ENCODE assay signal across 28 cellular contexts in genomic region chr16:11126389-11127072, GRCh38.
A peak's percentile ranks its signal among the peaks of the same experiment; 100 is the strongest.
DNase-seq lines count a peak whose midpoint lies in the region; ATAC-seq and TF ChIP-seq lines count a peak whose summit lies in the region.
"Had no signal": no experiment of that assay in that cellular context is flagged by ENCODE, and none has a peak within 500 bp of the region (broad histone marks: within the 10 kb centered on the region; RNA-seq: fewer than 3 reads in every experiment).

No MANE protein-coding gene starts in this region.

- intact Hi-C loops in dendritic cell treated with granulocyte-macrophage colony-stimulating factor and Interleukin-4, amounts not matched to agents 40 ng/mL and 50 ng/mL, for 4 days (cut with micrococcal nuclease): no loop called here

- H3K27ac Mint-ChIP-seq in activated naive CD8-positive, alpha-beta T cell treated with anti-CD3 and anti-CD28 coated beads, Interleukin-2, amount 10 ng/mL, durations not matched to agents 7 days and 5 days: peak overlapping the region; percentile 43
- no peak overlapping the region for H3K27ac Mint-ChIP-seq in activated naive CD8-positive, alpha-beta T cell treated with anti-CD3 and anti-CD28 coated beads for 36 hours
- H3K27ac Mint-ChIP-seq in dendritic cell treated with granulocyte-macrophage colony-stimulating factor and Interleukin-4, amounts not matched to agents 40 ng/mL and 50 ng/mL, for 4 days: peak overlapping the region; percentile 84
- H3K27ac Mint-ChIP-seq in stimulated activated memory B cell treated with anti-CD40 and anti-IgM and Interleukin-4, amounts not matched to agents 10 μg/mL and 1 μg/mL and 100 μg/mL, for 72 hours: peak overlapping the region; percentile 69
- H3K27ac Mint-ChIP-seq in HFFc6: no peak overlapping the region
- H3K27ac Mint-ChIP-seq: activated B cell treated with CpG ODN at 0.5 μM for 24 hours, B cell had no signal

- peaks cover 43% of the 10 kb centered on the region for H3K36me3 Mint-ChIP-seq in activated naive CD8-positive, alpha-beta T cell treated with anti-CD3 and anti-CD28 coated beads, Interleukin-2, amount 10 ng/mL, durations not matched to agents 7 days and 5 days
- peaks cover 10% of the 10 kb centered on the region for H3K36me3 Mint-ChIP-seq in activated naive CD8-positive, alpha-beta T cell treated with anti-CD3 and anti-CD28 coated beads for 36 hours
- peaks cover 66% of the 10 kb centered on the region for H3K36me3 Mint-ChIP-seq in dendritic cell treated with granulocyte-macrophage colony-stimulating factor and Interleukin-4, amounts not matched to agents 40 ng/mL and 50 ng/mL, for 4 days (ENCODE audit: low read depth)
- peaks cover 90% of the 10 kb centered on the region for H3K36me3 Mint-ChIP-seq in stimulated activated memory B cell treated with anti-CD40 and anti-IgM and Interleukin-4, amounts not matched to agents 10 μg/mL and 1 μg/mL and 100 μg/mL, for 72 hours
- peaks cover 28% of the 10 kb centered on the region; the same call in 1 of the 2 replicates for H3K36me3 Mint-ChIP-seq in HFFc6 (ENCODE audit: low read depth)

- no peaks in the 10 kb centered on the region for H3K9me3 Mint-ChIP-seq in activated naive CD8-positive, alpha-beta T cell treated with anti-CD3 and anti-CD28 coated beads, Interleukin-2, amount 10 ng/mL, durations not matched to agents 7 days and 5 days
- H3K9me3 Mint-ChIP-seq in activated naive CD8-positive, alpha-beta T cell treated with anti-CD3 and anti-CD28 coated beads for 36 hours: no peaks in the 10 kb centered on the region
- no peaks in the 10 kb centered on the region for H3K9me3 Mint-ChIP-seq in dendritic cell treated with granulocyte-macrophage colony-stimulating factor and Interleukin-4, amounts not matched to agents 40 ng/mL and 50 ng/mL, for 4 days
- no peaks in the 10 kb centered on the region for H3K9me3 Mint-ChIP-seq in stimulated activated memory B cell treated with anti-CD40 and anti-IgM and Interleukin-4, amounts not matched to agents 10 μg/mL and 1 μg/mL and 100 μg/mL, for 72 hours
- H3K9me3 Mint-ChIP-seq in HFFc6: no peaks in the 10 kb centered on the region
- H3K9me3 Mint-ChIP-seq: activated B cell treated with CpG ODN at 0.5 μM for 24 hours; central memory CD8-positive, alpha-beta T cell had no signal

- peaks cover 57% of the 10 kb centered on the region for H3K4me1 Mint-ChIP-seq in activated naive CD8-positive, alpha-beta T cell treated with anti-CD3 and anti-CD28 coated beads, Interleukin-2, amount 10 ng/mL, durations not matched to agents 7 days and 5 days
- peaks cover 29% of the 10 kb centered on the region for H3K4me1 Mint-ChIP-seq in activated naive CD8-positive, alpha-beta T cell treated with anti-CD3 and anti-CD28 coated beads for 36 hours
- peaks cover 97% of the 10 kb centered on the region for H3K4me1 Mint-ChIP-seq in dendritic cell treated with granulocyte-macrophage colony-stimulating factor and Interleukin-4, amounts not matched to agents 40 ng/mL and 50 ng/mL, for 4 days (ENCODE audit: low read depth)
- peaks cover 52% of the 10 kb centered on the region for H3K4me1 Mint-ChIP-seq in stimulated activated memory B cell treated with anti-CD40 and anti-IgM and Interleukin-4, amounts not matched to agents 10 μg/mL and 1 μg/mL and 100 μg/mL, for 72 hours
- peaks cover 27% of the 10 kb centered on the region for H3K4me1 Mint-ChIP-seq in HFFc6 (ENCODE audit: low read depth)
- H3K4me1 Mint-ChIP-seq: activated B cell treated with CpG ODN at 0.5 μM for 24 hours had no signal

- no peak for DNase-seq in activated naive CD8-positive, alpha-beta T cell treated with anti-CD3 and anti-CD28 coated beads, Interleukin-2, amount 10 ng/mL, durations not matched to agents 7 days and 5 days
- DNase-seq in activated naive CD8-positive, alpha-beta T cell treated with anti-CD3 and anti-CD28 coated beads for 36 hours: no peak
- DNase-seq in OCI-M1 (lab: John Stamatoyannopoulos, UW) (peak; percentile 55), HFFc6 (no peak)
- no peak for DNase-seq in stimulated activated CD4-positive, alpha-beta T cell treated with anti-CD3 and anti-CD28 coated beads, Interleukin-1b, Interleukin-23, amount 100 ng/mL, for 48 hours
- DNase-seq: activated B cell treated with CpG ODN at 0.5 μM for 24 hours; activated CD4-positive, alpha-beta T cell treated with anti-CD3 and anti-CD28 coated beads, Interleukin-2, amount 50 U/mL, for 1 hour; activated CD8-positive, alpha-beta memory T cell treated with anti-CD3 and anti-CD28 coated beads, Interleukin-2, amount 50 U/mL, for 4 hours; dermis blood vessel endothelial cell; esophagus squamous epithelium; hippocampal formation; left ventricle myocardium inferior; NCI-H1048; NCI-H187 treated with DMSO at 0.1 percent for 48 hours; NCI-H2171 treated with DMSO at 0.1 percent for 48 hours; NCI-H524 treated with DMSO at 0.1 percent for 48 hours; NK-92 treated with Interleukin-12 subunit alpha and Interleukin-12 subunit beta, amount 100 ng/mL, for 24 hours; retina; SHP77 treated with DMSO at 0.1 percent for 48 hours; stimulated activated CD4-positive, alpha-beta T cell treated with anti-CD3 and anti-CD28 coated beads, Interleukin-2, amount 100 ng/mL, for 24 hours; substantia nigra; T1000 had no signal

- H3K27me3 Mint-ChIP-seq in activated naive CD8-positive, alpha-beta T cell treated with anti-CD3 and anti-CD28 coated beads, Interleukin-2, amount 10 ng/mL, durations not matched to agents 7 days and 5 days: no peaks in the 10 kb centered on the region
- no peaks in the 10 kb centered on the region for H3K27me3 Mint-ChIP-seq in activated naive CD8-positive, alpha-beta T cell treated with anti-CD3 and anti-CD28 coated beads for 36 hours
- H3K27me3 Mint-ChIP-seq in dendritic cell treated with granulocyte-macrophage colony-stimulating factor and Interleukin-4, amounts not matched to agents 40 ng/mL and 50 ng/mL, for 4 days: no peaks in the 10 kb centered on the region
- no peaks in the 10 kb centered on the region for H3K27me3 Mint-ChIP-seq in stimulated activated memory B cell treated with anti-CD40 and anti-IgM and Interleukin-4, amounts not matched to agents 10 μg/mL and 1 μg/mL and 100 μg/mL, for 72 hours
- no peaks in the 10 kb centered on the region; the same call in 1 of the 2 replicates for H3K27me3 Mint-ChIP-seq in HFFc6 (ENCODE audit: insufficient read depth)
- H3K27me3 Mint-ChIP-seq: activated B cell treated with CpG ODN at 0.5 μM for 24 hours; B cell; central memory CD8-positive, alpha-beta T cell had no signal

- POLR2A ChIA-PET in activated naive CD8-positive, alpha-beta T cell treated with anti-CD3 and anti-CD28 coated beads, Interleukin-2, amount 10 ng/mL, durations not matched to agents 7 days and 5 days (lab: Charles Lee): no interaction called here

- no peak overlapping the region for H3K4me3 Mint-ChIP-seq in activated naive CD8-positive, alpha-beta T cell treated with anti-CD3 and anti-CD28 coated beads, Interleukin-2, amount 10 ng/mL, durations not matched to agents 7 days and 5 days
- no peak overlapping the region for H3K4me3 Mint-ChIP-seq in activated naive CD8-positive, alpha-beta T cell treated with anti-CD3 and anti-CD28 coated beads for 36 hours
- H3K4me3 Mint-ChIP-seq in dendritic cell treated with granulocyte-macrophage colony-stimulating factor and Interleukin-4, amounts not matched to agents 40 ng/mL and 50 ng/mL, for 4 days: peak overlapping the region; percentile 10
- H3K4me3 Mint-ChIP-seq in stimulated activated memory B cell treated with anti-CD40 and anti-IgM and Interleukin-4, amounts not matched to agents 10 μg/mL and 1 μg/mL and 100 μg/mL, for 72 hours: no peak overlapping the region
- no peak overlapping the region for H3K4me3 Mint-ChIP-seq in HFFc6
- H3K4me3 Mint-ChIP-seq: activated B cell treated with CpG ODN at 0.5 μM for 24 hours; B cell; central memory CD8-positive, alpha-beta T cell had no signal

- no peak for ATAC-seq in activated naive CD8-positive, alpha-beta T cell treated with anti-CD3 and anti-CD28 coated beads, Interleukin-2, amount 10 ng/mL, durations not matched to agents 7 days and 5 days (ENCODE audit: low read depth)
- ATAC-seq in stimulated activated memory B cell treated with anti-CD40 and anti-IgM and Interleukin-4, amounts not matched to agents 10 μg/mL and 1 μg/mL and 100 μg/mL, for 72 hours: no peak
- ATAC-seq in HG02870 (IDR thresholded peaks at IDR 0.05; ENCODE audit: unreplicated experiment): no peak
- ATAC-seq: gastroesophageal sphincter had no signal

- no peak for TF ChIP-seq CTCF in HFFc6 (IDR thresholded peaks at IDR 0.05)

Comparison
In these comparisons a context has a peak if more than half of its experiments do, and no peak if none do; other contexts are left out.
1. H3K27ac Mint-ChIP-seq: peak in activated naive CD8-positive, alpha-beta T cell treated with anti-CD3 and anti-CD28 coated beads, Interleukin-2, amount 10 ng/mL, durations not matched to agents 7 days and 5 days (single experiment), dendritic cell treated with granulocyte-macrophage colony-stimulating factor and Interleukin-4, amounts not matched to agents 40 ng/mL and 50 ng/mL, for 4 days (single experiment) and stimulated activated memory B cell treated with anti-CD40 and anti-IgM and Interleukin-4, amounts not matched to agents 10 μg/mL and 1 μg/mL and 100 μg/mL, for 72 hours (single experiment); none in activated naive CD8-positive, alpha-beta T cell treated with anti-CD3 and anti-CD28 coated beads for 36 hours (single experiment) and HFFc6 (single experiment).